9 cellular contexts compared by ENCODE assay signal in genomic region chr11:64887234-64887756, GRCh38. TPM values are rescaled to one million over a fixed set of nuclear protein-coding genes. Genes with fewer than 3 reads are reported as not detected.
A peak's percentile ranks its signal among the peaks of the same experiment; 100 is the strongest.
DNase-seq lines count a peak whose midpoint lies in the region; ATAC-seq and TF ChIP-seq lines count a peak whose summit lies in the region.
"Had no signal": no experiment of that assay in that cellular context is flagged by ENCODE, and none has a peak within 500 bp of the region (broad histone marks: within the 10 kb centered on the region; RNA-seq: fewer than 3 reads in every experiment).

No MANE protein-coding gene starts in this region.

- H2BK5ac ChIP-seq in mesendoderm (ENCODE audit: low read length), result no peak overlapping the region

- H3K27ac ChIP-seq in left ventricle myocardium inferior (replicated peaks), result peak overlapping the region; percentile 76
- peak overlapping the region; percentile 57 for H3K27ac ChIP-seq in WERI-Rb-1
- no peak overlapping the region for H3K27ac ChIP-seq in mesendoderm (ENCODE audit: low read depth, low read length)
- H3K27ac ChIP-seq in upper lobe of left lung, result peak overlapping the region in 3 of 4 donors; percentile 61 to 87 (median 77)

- no peak overlapping the region for H2BK120ac ChIP-seq in mesendoderm (ENCODE audit: low read depth, low read length)

- H3K9me3 ChIP-seq in left ventricle myocardium inferior (replicated peaks), result no peaks in the 10 kb centered on the region
- no peaks in the 10 kb centered on the region for H3K9me3 ChIP-seq in WERI-Rb-1 (ENCODE audit: severe bottlenecking)
- H3K9me3 ChIP-seq in upper lobe of left lung, result no peaks in the 10 kb centered on the region

- no peak overlapping the region for H3K9ac ChIP-seq in mesendoderm (ENCODE audit: low read length)

- intact Hi-C loops in left ventricle myocardium inferior (cut with micrococcal nuclease), result no loop called here
- intact Hi-C loops in cardiac septum (cut with DNase I), result no loop called here

- ATAC-seq in upper lobe of left lung (ENCODE audit: low FRiP score in 2 of 2) (no peak), HG03439 (IDR thresholded peaks at IDR 0.05; ENCODE audit: unreplicated experiment) (no peak)

- no peak for TF ChIP-seq EP300 in upper lobe of left lung (IDR thresholded peaks at IDR 0.05)

- no peaks in the 10 kb centered on the region for H3K79me1 ChIP-seq in mesendoderm (ENCODE audit: low read length)

- H3K36me3 ChIP-seq in left ventricle myocardium inferior (no peaks in the 10 kb centered on the region), WERI-Rb-1 (no peaks in the 10 kb centered on the region), mesendoderm (ENCODE audit: control insufficient read depth, insufficient read depth, low read length) (no peaks in the 10 kb centered on the region), upper lobe of left lung (no peaks in the 10 kb centered on the region)

- no CpG with 5 or more reads among the region's 8 CpGs for WGBS in mesendoderm (ENCODE audit: extremely low coverage, insufficient coverage, low lambda C conversion rate)
- WGBS in upper lobe of left lung, 2 donors, result 86% methylated on average over 8 of the region's 8 CpGs

- H2BK15ac ChIP-seq in mesendoderm (replicated peaks; ENCODE audit: low read depth), result no peak overlapping the region

- peak overlapping the region; percentile 26 for H3K56ac ChIP-seq in mesendoderm (ENCODE audit: low read length)

- no peak overlapping the region for H3K4me2 ChIP-seq in mesendoderm (ENCODE audit: low read length)

- no peak overlapping the region for H4K5ac ChIP-seq in mesendoderm (ENCODE audit: low read length)

- TF ChIP-seq CTCF in left ventricle myocardium inferior (IDR thresholded peaks at IDR 0.05; ENCODE audit: borderline replicate concordance), result no peak
- no peak for TF ChIP-seq CTCF in WERI-Rb-1 (IDR thresholded peaks at IDR 0.05; ENCODE audit: low read depth, low read length)
- no peak for TF ChIP-seq CTCF in upper lobe of left lung (IDR thresholded peaks at IDR 0.05)

- no peak overlapping the region for H4K8ac ChIP-seq in mesendoderm (ENCODE audit: low read depth, low read length)

- H2AK5ac ChIP-seq in mesendoderm (ENCODE audit: low read length), result no peak overlapping the region

- DNase-seq in left ventricle myocardium inferior (no peak), cardiac septum (ENCODE audit: low spot score) (no peak), WERI-Rb-1 (no peak), mesendoderm (no peak), upper lobe of left lung (no peak), inferior parietal cortex (ENCODE audit: extremely low spot score) (no peak), dedifferentiated amniotic fluid mesenchymal stem cell (ENCODE audit: extremely low spot score) (no peak)

- no peaks in the 10 kb centered on the region for H3K79me2 ChIP-seq in mesendoderm (ENCODE audit: control insufficient read depth, insufficient read depth, low read length)

- no peak overlapping the region for H3K23ac ChIP-seq in mesendoderm (ENCODE audit: low read length)

- peaks cover 39% of the 10 kb centered on the region for H3K4me1 ChIP-seq in left ventricle myocardium inferior
- no peaks in the 10 kb centered on the region for H3K4me1 ChIP-seq in mesendoderm (ENCODE audit: control insufficient read depth, low read depth, low read length)
- H3K4me1 ChIP-seq in upper lobe of left lung, result peaks cover 12 to 25% (median 21%) of the 10 kb centered on the region in 4 donors

- no peak overlapping the region for H3K18ac ChIP-seq in mesendoderm (ENCODE audit: low read length)

- TF ChIP-seq POLR2A in upper lobe of left lung (IDR thresholded peaks at IDR 0.05), result no peak

- no peak overlapping the region for H3K4ac ChIP-seq in mesendoderm (ENCODE audit: low read depth, low read length)

- no peaks in the 10 kb centered on the region for H3K27me3 ChIP-seq in left ventricle myocardium inferior (ENCODE audit: low read depth)
- no peaks in the 10 kb centered on the region for H3K27me3 ChIP-seq in WERI-Rb-1 (ENCODE audit: insufficient read depth, low read depth, severe bottlenecking)
- no peaks in the 10 kb centered on the region for H3K27me3 ChIP-seq in mesendoderm (ENCODE audit: insufficient read depth, low read length, poor library complexity)
- H3K27me3 ChIP-seq in upper lobe of left lung, result no peaks in the 10 kb centered on the region

- H3K4me3 ChIP-seq in left ventricle myocardium inferior (peak overlapping the region; percentile 49), WERI-Rb-1 (ENCODE audit: low read depth, low read length) (no peak overlapping the region), mesendoderm (ENCODE audit: low read length) (no peak overlapping the region), upper lobe of left lung (no peak overlapping the region)

RNA-seq across cellular contexts. Expression of gene EHD1, which starts 8.9 kb away (rescaled TPM):
- total RNA-seq in left ventricle myocardium inferior (40.3 TPM), cardiac septum (50.9 TPM), upper lobe of left lung (100 to 1,000 TPM in 4 of 6 donors, 10 to 100 TPM in 2; 43.0 to 167 (median 103) TPM)
- polyA plus RNA-seq in mesendoderm (2013, experiment 1 of 2), result 21.1 TPM
- polyA plus RNA-seq in mesendoderm (2013, experiment 2 of 2), result 21.9 TPM

RNA-seq across cellular contexts. Expression of gene ATG2A, which starts 29.7 kb away (rescaled TPM):
- total RNA-seq in left ventricle myocardium inferior, result 13.1 TPM
- 14.6 TPM for total RNA-seq in cardiac septum
- polyA plus RNA-seq in mesendoderm (2013, experiment 1 of 2), result 5.1 TPM
- 5.4 TPM for polyA plus RNA-seq in mesendoderm (2013, experiment 2 of 2)
- total RNA-seq in upper lobe of left lung, result 10 to 100 TPM; 24.6 to 59.2 (median 33.3) TPM

RNA-seq across cellular contexts. Expression of gene PPP2R5B, which starts 37.2 kb away (rescaled TPM):
- total RNA-seq in left ventricle myocardium inferior (22.5 TPM), cardiac septum (24.9 TPM), upper lobe of left lung (10 to 100 TPM; 21.0 to 48.1 (median 27.5) TPM)
- 2.4 TPM for polyA plus RNA-seq in mesendoderm (2013, experiment 1 of 2)
- polyA plus RNA-seq in mesendoderm (2013, experiment 2 of 2), result 3.2 TPM

RNA-seq across cellular contexts. Expression of gene CDC42BPG, which starts 42.8 kb away (rescaled TPM):
- 1.1 TPM for total RNA-seq in left ventricle myocardium inferior
- 1.2 TPM for total RNA-seq in cardiac septum
- 3.2 TPM for polyA plus RNA-seq in mesendoderm (2013, experiment 1 of 2)
- polyA plus RNA-seq in mesendoderm (2013, experiment 2 of 2), result 3.4 TPM
- total RNA-seq in upper lobe of left lung, result 10 to 100 TPM; 21.6 to 62.4 (median 26.0) TPM

RNA-seq across cellular contexts. Expression of gene GPHA2, which starts 48.4 kb away (rescaled TPM):
- total RNA-seq in left ventricle myocardium inferior (not detected), cardiac septum (not detected), upper lobe of left lung (not detected)
- polyA plus RNA-seq in mesendoderm (2013, experiment 1 of 2), result 1.2 TPM
- 1.1 TPM for polyA plus RNA-seq in mesendoderm (2013, experiment 2 of 2)
- total RNA-seq: myocyte had no signal
